Comparison of ENCODE assay signal across 1 cellular context in genomic region chr5:151924564-151925395, GRCh38.
TF ChIP-seq lines count a peak whose summit lies in the region.

GLRA1 (minus strand) TSS chr5:151924851; CDS start chr5:151924549, 302 bp downstream.

TF ChIP-seq in H1, 55 proteins besides CTCF, POLR2A, EP300 and RAD21 (continued from another document):
- TF ChIP-seq GTF2F1 (IDR thresholded peaks at IDR 0.05; ENCODE audit: borderline replicate concordance, low read depth, low read length) (no peak), ZNF274 (IDR thresholded peaks at IDR 0.05; ENCODE audit: borderline replicate concordance, extremely low read depth, low read length) (no peak), RNF2 (IDR thresholded peaks at IDR 0.05; ENCODE audit: borderline replicate concordance, low read depth, low read length, missing control alignments, poor library complexity, severe bottlenecking) (no peak), SAP30 (IDR thresholded peaks at IDR 0.05; ENCODE audit: insufficient read depth, insufficient replicate concordance, low read length) (peak; percentile 100), CHD1 (IDR thresholded peaks at IDR 0.05; ENCODE audit: low read depth, low read length) (no peak), SP1 (IDR thresholded peaks at IDR 0.05; ENCODE audit: low read depth, low read length) (peak; percentile 51), CREB1 (IDR thresholded peaks at IDR 0.05) (peak; percentile 79)
TF ChIP-seq in H1: peak in this region for 10.
